ENCODE assay signal across 1 cellular context in the genomic region with DNA sequence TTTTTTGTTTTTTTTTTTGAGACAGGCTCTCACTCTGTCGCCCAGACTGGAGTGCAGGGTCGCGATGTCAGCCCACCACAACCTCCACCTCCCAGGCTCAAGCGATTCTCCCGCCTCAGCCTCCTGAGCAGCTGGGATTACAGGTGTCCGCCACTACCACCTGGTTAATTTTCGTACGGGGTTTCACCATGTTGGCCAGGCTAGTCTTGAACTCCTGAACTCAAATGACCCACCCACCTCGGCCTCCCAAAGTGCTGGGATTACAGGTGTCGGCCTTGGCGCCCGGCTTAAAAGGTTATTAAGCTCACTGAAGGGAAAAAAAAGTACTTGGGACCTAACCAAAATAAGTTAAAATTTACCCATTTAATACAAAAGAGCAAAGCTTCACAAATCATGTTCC.
TF ChIP-seq lines count a peak whose summit lies in the region.

No MANE protein-coding gene starts in this region.

TF ChIP-seq in A549, 52 proteins besides CTCF, POLR2A, EP300 and RAD21:
- TF ChIP-seq ZSCAN20 (CRISPR knock-in tag; IDR thresholded peaks at IDR 0.05) (no peak), KDM5A (IDR thresholded peaks at IDR 0.05) (no peak), RARB (CRISPR knock-in tag; IDR thresholded peaks at IDR 0.05) (no peak), ZC3H11A (IDR thresholded peaks at IDR 0.05) (no peak), BHLHE40 (IDR thresholded peaks at IDR 0.05; ENCODE audit: low read depth, low read length) (no peak), MAFK (IDR thresholded peaks at IDR 0.05; ENCODE audit: partially characterized antibody) (no peak), NFE2L2 (conservative IDR thresholded peaks at IDR 0.05; ENCODE audit: low read length) (no peak), JUNB (IDR thresholded peaks at IDR 0.05) (no peak), CBX8 (IDR thresholded peaks at IDR 0.05) (no peak), MAZ (IDR thresholded peaks at IDR 0.05; ENCODE audit: borderline replicate concordance, low read depth, low read length) (no peak), FOXS1 (CRISPR knock-in tag; IDR thresholded peaks at IDR 0.05) (no peak), ZFP36 (IDR thresholded peaks at IDR 0.05; ENCODE audit: borderline replicate concordance, partially characterized antibody) (no peak), CEBPB (IDR thresholded peaks at IDR 0.05) (no peak), CHD4 (IDR thresholded peaks at IDR 0.05; ENCODE audit: borderline replicate concordance) (no peak), HOXB13 (CRISPR knock-in tag; IDR thresholded peaks at IDR 0.05; ENCODE audit: low read depth) (no peak)
- TF ChIP-seq, protein P1, sequence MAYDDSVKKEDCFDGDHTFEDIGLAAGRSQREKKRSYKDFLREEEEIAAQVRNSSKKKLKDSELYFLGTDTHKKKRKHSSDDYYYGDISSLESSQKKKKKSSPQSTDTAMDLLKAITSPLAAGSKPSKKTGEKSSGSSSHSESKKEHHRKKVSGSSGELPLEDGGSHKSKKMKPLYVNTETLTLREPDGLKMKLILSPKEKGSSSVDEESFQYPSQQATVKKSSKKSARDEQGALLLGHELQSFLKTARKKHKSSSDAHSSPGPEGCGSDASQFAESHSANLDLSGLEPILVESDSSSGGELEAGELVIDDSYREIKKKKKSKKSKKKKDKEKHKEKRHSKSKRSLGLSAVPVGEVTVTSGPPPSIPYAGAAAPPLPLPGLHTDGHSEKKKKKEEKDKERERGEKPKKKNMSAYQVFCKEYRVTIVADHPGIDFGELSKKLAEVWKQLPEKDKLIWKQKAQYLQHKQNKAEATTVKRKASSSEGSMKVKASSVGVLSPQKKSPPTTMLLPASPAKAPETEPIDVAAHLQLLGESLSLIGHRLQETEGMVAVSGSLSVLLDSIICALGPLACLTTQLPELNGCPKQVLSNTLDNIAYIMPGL (CRISPR knock-in tag; IDR thresholded peaks at IDR 0.05; ENCODE audit: borderline replicate concordance), result no peak
- TF ChIP-seq, protein P2, sequence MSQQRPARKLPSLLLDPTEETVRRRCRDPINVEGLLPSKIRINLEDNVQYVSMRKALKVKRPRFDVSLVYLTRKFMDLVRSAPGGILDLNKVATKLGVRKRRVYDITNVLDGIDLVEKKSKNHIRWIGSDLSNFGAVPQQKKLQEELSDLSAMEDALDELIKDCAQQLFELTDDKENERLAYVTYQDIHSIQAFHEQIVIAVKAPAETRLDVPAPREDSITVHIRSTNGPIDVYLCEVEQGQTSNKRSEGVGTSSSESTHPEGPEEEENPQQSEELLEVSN (IDR thresholded peaks at IDR 0.05; ENCODE audit: borderline replicate concordance, low read depth), result no peak
